Comparison of ENCODE assay signal across 18 cellular contexts in genomic region chr21:44923481-44924084, GRCh38. TPM values are rescaled to one million over a fixed set of nuclear protein-coding genes. Genes with fewer than 3 reads are reported as not detected.
DNase-seq lines count a peak whose midpoint lies in the region; ATAC-seq and TF ChIP-seq lines count a peak whose summit lies in the region.
"Had no signal": no experiment of that assay in that cellular context is flagged by ENCODE, and none has a peak within 500 bp of the region (broad histone marks: within the 10 kb centered on the region; RNA-seq: fewer than 3 reads in every experiment).

No MANE protein-coding gene starts in this region.

- H3K4me1 Mint-ChIP-seq in CD4-positive, alpha-beta memory T cell: peaks cover 50 to 90% (median 66%) of the 10 kb centered on the region in 4 donors
- peaks cover 83% of the 10 kb centered on the region for H3K4me1 Mint-ChIP-seq in dendritic cell treated with granulocyte-macrophage colony-stimulating factor and Interleukin-4, amounts not matched to agents 40 ng/mL and 50 ng/mL, for 4 days (ENCODE audit: low read depth)

- peaks cover 0 to 7% (median 0%) of the 10 kb centered on the region in 11 experiments; a peak in 4 of 22 replicates for H3K9me3 ChIP-seq in BLaER1 treated with 17β-estradiol and CSF1 and Interleukin-3, amounts not matched to agents 10 nM and 100 nM (replicated peaks in 1 of 11)
- no peaks in the 10 kb centered on the region for H3K9me3 ChIP-seq in CD4-positive, alpha-beta memory T cell (ENCODE audit: control insufficient read depth in 1 of 2, low read length in 2 of 2)
- H3K9me3 ChIP-seq in ascending aorta: no peaks in the 10 kb centered on the region
- H3K9me3 ChIP-seq: HAP-1, heart right ventricle, uterus had no signal

- peaks cover 0 to 26% (median 4%) of the 10 kb centered on the region in 11 experiments; a peak in 16 of 22 replicates for H3K36me3 ChIP-seq in BLaER1 treated with 17β-estradiol and CSF1 and Interleukin-3, amounts not matched to agents 10 nM and 100 nM
- H3K36me3 ChIP-seq in CD4-positive, alpha-beta memory T cell (ENCODE audit: insufficient read depth, low read length): no peaks in the 10 kb centered on the region
- no peaks in the 10 kb centered on the region for H3K36me3 ChIP-seq in ascending aorta
- H3K36me3 ChIP-seq: HAP-1, uterus had no signal

- H3K4me3 Mint-ChIP-seq in CD4-positive, alpha-beta memory T cell: peak overlapping the region in 7 of 8 donors; percentile 30 to 100 (median 77)
- peak overlapping the region; percentile 27 for H3K4me3 Mint-ChIP-seq in dendritic cell treated with granulocyte-macrophage colony-stimulating factor and Interleukin-4, amounts not matched to agents 40 ng/mL and 50 ng/mL, for 4 days
- H3K4me3 Mint-ChIP-seq: brain had no signal

- DNase-seq in CD4-positive, alpha-beta memory T cell: no peak
- peak; percentile 31 for DNase-seq in SKM-1 (lab: John Stamatoyannopoulos, UW; ENCODE audit: unreplicated experiment)
- no peak for DNase-seq in ascending aorta (ENCODE audit: low spot score in 2 of 2)
- DNase-seq in D341Med (ENCODE audit: low spot score): no peak
- DNase-seq: activated CD4-positive, CD25-positive, alpha-beta regulatory T cell; heart right ventricle; mesendoderm; NCI-H146; NCI-H226; occipital lobe; stimulated activated naive CD4-positive, alpha-beta T cell; uterus had no signal

- H3K36me3 Mint-ChIP-seq in CD4-positive, alpha-beta memory T cell: peaks cover 6 to 31% of the 10 kb centered on the region in 2 donors
- peaks cover 31% of the 10 kb centered on the region for H3K36me3 Mint-ChIP-seq in dendritic cell treated with granulocyte-macrophage colony-stimulating factor and Interleukin-4, amounts not matched to agents 40 ng/mL and 50 ng/mL, for 4 days (ENCODE audit: low read depth)
- H3K36me3 Mint-ChIP-seq: brain had no signal

- H3K27ac Mint-ChIP-seq in CD4-positive, alpha-beta memory T cell: peak overlapping the region; percentile 26 to 98 (median 71)
- H3K27ac Mint-ChIP-seq in dendritic cell treated with granulocyte-macrophage colony-stimulating factor and Interleukin-4, amounts not matched to agents 40 ng/mL and 50 ng/mL, for 4 days: peak overlapping the region; percentile 80
- H3K27ac Mint-ChIP-seq: brain had no signal

- CTCF ChIA-PET in CD4-positive, alpha-beta memory T cell (lab: Charles Lee; ENCODE audit: partially characterized antibody): interaction anchor here (12.7 kb wide), 1 partner anchor 28 kb away, joined by 253 read pairs; no protein-coding TSS in a partner anchor

- H3K27me3 ChIP-seq in BLaER1 treated with 17β-estradiol and CSF1 and Interleukin-3, amounts not matched to agents 10 nM and 100 nM: no peaks in the 10 kb centered on the region
- no peaks in the 10 kb centered on the region for H3K27me3 ChIP-seq in CD4-positive, alpha-beta memory T cell (ENCODE audit: insufficient read depth, low read length)
- H3K27me3 ChIP-seq in ascending aorta: no peaks in the 10 kb centered on the region
- H3K27me3 ChIP-seq: uterus had no signal

- no peak for TF ChIP-seq CTCF in ascending aorta (IDR thresholded peaks at IDR 0.05)

- POLR2A ChIA-PET in CD4-positive, alpha-beta memory T cell (lab: Charles Lee; ENCODE audit: partially characterized antibody): interaction anchor here (0.6 to 13.0 kb wide), 2 partner anchors 11 to 32 kb away, joined by 4 to 267 read pairs; no protein-coding TSS in a partner anchor

- ATAC-seq in GM18858 (IDR thresholded peaks at IDR 0.05; ENCODE audit: unreplicated experiment): no peak
- ATAC-seq: heart right ventricle had no signal

- peak overlapping the region; percentile 6 to 100 (median 98); a peak in 21 of 22 replicates for H3K27ac ChIP-seq in BLaER1 treated with 17β-estradiol and CSF1 and Interleukin-3, amounts not matched to agents 10 nM and 100 nM
- H3K27ac ChIP-seq in CD4-positive, alpha-beta memory T cell (ENCODE audit: low read depth, low read length): peak overlapping the region; percentile 44
- no peak overlapping the region for H3K27ac ChIP-seq in ascending aorta
- H3K27ac ChIP-seq: uterus had no signal

- H3K4me1 ChIP-seq in BLaER1 treated with 17β-estradiol and CSF1 and Interleukin-3, amounts not matched to agents 10 nM and 100 nM: peaks cover 62 to 97% (median 82%) of the 10 kb centered on the region in 10 experiments
- peaks cover 74% of the 10 kb centered on the region for H3K4me1 ChIP-seq in CD4-positive, alpha-beta memory T cell (ENCODE audit: insufficient read depth, low read length)
- peaks cover 0 to 12% of the 10 kb centered on the region in 2 donors for H3K4me1 ChIP-seq in ascending aorta
- H3K4me1 ChIP-seq: HAP-1, uterus had no signal

- H4K20me1 ChIP-seq in BLaER1 treated with 17β-estradiol and CSF1 and Interleukin-3, amounts not matched to agents 10 nM and 100 nM: peaks cover 3 to 18% (median 16%) of the 10 kb centered on the region in 11 experiments; a peak in 20 of 22 replicates

- peaks cover 0 to 1% (median 0%) of the 10 kb centered on the region in 8 donors for H3K9me3 Mint-ChIP-seq in CD4-positive, alpha-beta memory T cell
- H3K9me3 Mint-ChIP-seq in dendritic cell treated with granulocyte-macrophage colony-stimulating factor and Interleukin-4, amounts not matched to agents 40 ng/mL and 50 ng/mL, for 4 days: no peaks in the 10 kb centered on the region

- peak overlapping the region in 6 of 10 experiments; percentile 2 to 100 (median 94); a peak in 10 of 20 replicates for H3K4me3 ChIP-seq in BLaER1 treated with 17β-estradiol and CSF1 and Interleukin-3, amounts not matched to agents 10 nM and 100 nM
- peak overlapping the region in 1 of 2 donors; percentile 0 for H3K4me3 ChIP-seq in CD4-positive, alpha-beta memory T cell (ENCODE audit: low read length in 2 of 2)
- H3K4me3 ChIP-seq in ascending aorta: no peak overlapping the region
- H3K4me3 ChIP-seq: HAP-1, uterus had no signal

- peak overlapping the region; percentile 94 to 100 (median 98); a peak in 20 of 22 replicates for H3K4me2 ChIP-seq in BLaER1 treated with 17β-estradiol and CSF1 and Interleukin-3, amounts not matched to agents 10 nM and 100 nM

- no peaks in the 10 kb centered on the region for H3K27me3 Mint-ChIP-seq in CD4-positive, alpha-beta memory T cell
- no peaks in the 10 kb centered on the region for H3K27me3 Mint-ChIP-seq in dendritic cell treated with granulocyte-macrophage colony-stimulating factor and Interleukin-4, amounts not matched to agents 40 ng/mL and 50 ng/mL, for 4 days

- intact Hi-C loops in CD4-positive, alpha-beta memory T cell (cut with micrococcal nuclease): no loop called here
- intact Hi-C loops in dendritic cell treated with granulocyte-macrophage colony-stimulating factor and Interleukin-4, amounts not matched to agents 40 ng/mL and 50 ng/mL, for 4 days (cut with micrococcal nuclease): no loop called here
- intact Hi-C loops in ascending aorta (cut with DNase I): no loop called here

- H3K9ac ChIP-seq in BLaER1 treated with 17β-estradiol and CSF1 and Interleukin-3, amounts not matched to agents 10 nM and 100 nM: peak overlapping the region in 8 of 11 experiments; percentile 51 to 99 (median 92); a peak in 13 of 22 replicates

RNA-seq across cellular contexts. Expression of gene ITGB2, which starts 2.9 kb away (rescaled TPM):
- total RNA-seq in CD4-positive, alpha-beta memory T cell: 100 to 1,000 TPM; 278 to 291 TPM
- polyA plus RNA-seq in CD4-positive, alpha-beta memory T cell: 100 to 1,000 TPM; 538 to 575 TPM
- total RNA-seq in ascending aorta: 65.5 TPM
- total RNA-seq: fibroblast of lung had no signal

RNA-seq across cellular contexts. Expression of gene SLX9, which starts 16.2 kb away (rescaled TPM):
- total RNA-seq in CD4-positive, alpha-beta memory T cell: 10 to 100 TPM; 17.7 to 21.6 TPM
- 10 to 100 TPM in 1 of 2 donors, 1 to 10 TPM in 1; 9.4 to 13.1 TPM for polyA plus RNA-seq in CD4-positive, alpha-beta memory T cell
- total RNA-seq in ascending aorta: 0.75 TPM

RNA-seq across cellular contexts. Expression of gene PTTG1IP, which starts 50.1 kb away (rescaled TPM):
- total RNA-seq in CD4-positive, alpha-beta memory T cell: 100 to 1,000 TPM in 1 of 2 experiments, 10 to 100 TPM in 1; 98.7 to 110 TPM
- polyA plus RNA-seq in CD4-positive, alpha-beta memory T cell: 10 to 100 TPM; 84.8 to 92.4 TPM
- total RNA-seq in ascending aorta: 468 TPM

Comparison
In these comparisons a context has a peak if more than half of its experiments do, and no peak if none do; other contexts are left out.
1. H3K27ac ChIP-seq: peak in BLaER1 treated with 17β-estradiol and CSF1 and Interleukin-3, amounts not matched to agents 10 nM and 100 nM (11 of 11) and CD4-positive, alpha-beta memory T cell (single experiment); none in ascending aorta (0 of 2).
2. H3K4me3 ChIP-seq: peak in BLaER1 treated with 17β-estradiol and CSF1 and Interleukin-3, amounts not matched to agents 10 nM and 100 nM (6 of 10); none in ascending aorta (0 of 2).
3. RNA of gene SLX9, which starts 16.2 kb away (total RNA-seq): 17.7 to 21.6 TPM in CD4-positive, alpha-beta memory T cell; 0.75 TPM in ascending aorta (single experiment); every median in the first group is over 10 times any median in the second.